In genomic region chr18:74596959-74597661, GRCh38 we compare ENCODE assay signal across 8 cellular contexts. TPM values are rescaled to one million over a fixed set of nuclear protein-coding genes. Genes with fewer than 3 reads are reported as not detected.
DNase-seq lines count a peak whose midpoint lies in the region; ATAC-seq and TF ChIP-seq lines count a peak whose summit lies in the region.

No MANE protein-coding gene starts in this region.

- H3K9ac ChIP-seq in HUES64 (ENCODE audit: low read depth, low read length): peak overlapping the region; percentile 88

- H3K27me3 ChIP-seq in HUES64 (ENCODE audit: insufficient read depth, low read length) (peaks cover 13% of the 10 kb centered on the region; the same call in 1 of the 2 replicates), psoas muscle (ENCODE audit: insufficient read depth in 3 of 3, low read length in 2 of 3) (no peaks in the 10 kb centered on the region)

- ATAC-seq in GM21390 (IDR thresholded peaks at IDR 0.05; ENCODE audit: unreplicated experiment) (peak; percentile 37), SK-N-SH treated with all-trans-retinoic acid at 6 μM for 48 hours (peak; percentile 55), psoas muscle (peak; percentile 66 to 78 (median 68))
- peak; percentile 56 to 63 for ATAC-seq in activated naive CD4-positive, alpha-beta T cell treated with anti-CD3 and anti-CD28 coated beads, Interleukin-2, amount 50 U/mL, for 72 hours

- peaks cover 1 to 8% of the 10 kb centered on the region in 2 donors for H3K9me3 Mint-ChIP-seq in activated naive CD4-positive, alpha-beta T cell treated with anti-CD3 and anti-CD28 coated beads, Interleukin-2, amount 50 U/mL, for 72 hours

- no peak for TF ChIP-seq CTCF in psoas muscle (IDR thresholded peaks at IDR 0.05)

- peak overlapping the region; percentile 98 for H3K27ac Mint-ChIP-seq in activated naive CD4-positive, alpha-beta T cell treated with anti-CD3 and anti-CD28 coated beads, Interleukin-2, amount 50 U/mL, for 72 hours

- H3K36me3 Mint-ChIP-seq in activated naive CD4-positive, alpha-beta T cell treated with anti-CD3 and anti-CD28 coated beads, Interleukin-2, amount 50 U/mL, for 72 hours: peaks cover 35 to 58% of the 10 kb centered on the region in 2 donors

- intact Hi-C loops in cardiac septum (cut with DNase I) (loop anchor here (2.0 kb wide), 1 partner anchor 102 kb away; no protein-coding TSS in a partner anchor), psoas muscle (cut with DNase I) (loop anchor here (10.0 kb wide), 1 partner anchor 102 kb away; the partner anchor contains the start of gene CNDP2 (in 2 of the 2))

- WGBS in HUES64: 5% methylated on average over 46 of the region's 46 CpGs
- 0 to 1% (median 1%) methylated on average over 46 of the region's 46 CpGs for WGBS in psoas muscle, 3 donors
- under 1% methylated on average over 46 of the region's 46 CpGs for WGBS in urinary bladder

- H3K4me1 ChIP-seq in HUES64 (ENCODE audit: insufficient read depth, low read length) (peaks cover 14% of the 10 kb centered on the region; the same call in 1 of the 2 replicates), psoas muscle (peaks cover 38% of the 10 kb centered on the region), urinary bladder (ENCODE audit: insufficient read depth) (no peaks in the 10 kb centered on the region)

- H3K4me3 ChIP-seq in HUES64 (ENCODE audit: low read length) (peak overlapping the region; percentile 94), psoas muscle (peak overlapping the region; percentile 98), urinary bladder (ENCODE audit: low read depth, low read length) (peak overlapping the region; percentile 68)

- peak overlapping the region; percentile 86 for H3K27ac ChIP-seq in HUES64 (ENCODE audit: low read depth, low read length)
- H3K27ac ChIP-seq in psoas muscle: peak overlapping the region; percentile 97
- peak overlapping the region; percentile 99 for H3K27ac ChIP-seq in urinary bladder (ENCODE audit: low read depth)

- H3K9me3 ChIP-seq in HUES64 (ENCODE audit: insufficient read depth, low read depth, low read length): 0 out of 2 replicates have a peak, but pooled peaks cover 3% of the 10 kb centered on the region
- no peaks in the 10 kb centered on the region for H3K9me3 ChIP-seq in psoas muscle

- H3K36me3 ChIP-seq in HUES64 (ENCODE audit: insufficient read depth, low read length) (peaks cover 17% of the 10 kb centered on the region), psoas muscle (ENCODE audit: insufficient read depth in 1 of 2, low read depth in 1 of 2) (peaks cover 0 to 25% of the 10 kb centered on the region in 2 donors), urinary bladder (ENCODE audit: insufficient read depth) (no peaks in the 10 kb centered on the region)

- DNase-seq in DMS53 treated with DMSO at 0.1 percent for 48 hours (lab: John Stamatoyannopoulos, UW; ENCODE audit: unreplicated experiment) (peak; percentile 91), cardiac septum (ENCODE audit: low spot score) (peak; percentile 87), psoas muscle (peak; percentile 74 to 83)
- peak; percentile 70 to 78 for DNase-seq in activated naive CD4-positive, alpha-beta T cell treated with anti-CD3 and anti-CD28 coated beads, Interleukin-2, amount 50 U/mL, for 72 hours (ENCODE audit: low spot score in 2 of 2)

TF ChIP-seq in SK-N-SH treated with all-trans-retinoic acid at 6 μM for 48 hours, 23 proteins besides CTCF, POLR2A, EP300 and RAD21:
- no peak for TF ChIP-seq PATZ1 (CRISPR knock-in tag; IDR thresholded peaks at IDR 0.05; ENCODE audit: borderline replicate concordance)
- no peak for TF ChIP-seq PPARA (CRISPR knock-in tag; IDR thresholded peaks at IDR 0.05; ENCODE audit: borderline replicate concordance)
- no peak for TF ChIP-seq ZNF565 (CRISPR knock-in tag; conservative IDR thresholded peaks at IDR 0.05; ENCODE audit: low read depth)
- no peak for TF ChIP-seq TSHZ2 (CRISPR knock-in tag; IDR thresholded peaks at IDR 0.05)
- no peak for TF ChIP-seq POU6F1 (CRISPR knock-in tag; IDR thresholded peaks at IDR 0.05; ENCODE audit: borderline replicate concordance, low read depth)
- TF ChIP-seq CREB5 (CRISPR knock-in tag; IDR thresholded peaks at IDR 0.05; ENCODE audit: low read depth): no peak
- TF ChIP-seq GLIS3 (CRISPR knock-in tag; IDR thresholded peaks at IDR 0.05): no peak
- no peak for TF ChIP-seq ZFP30 (CRISPR knock-in tag; IDR thresholded peaks at IDR 0.05)

RNA-seq across cellular contexts. Expression of gene ZNF407, which starts 0.6 kb away (rescaled TPM):
- 4.1 TPM for polyA plus RNA-seq in HUES64 (2013, experiment 1 of 2)
- polyA plus RNA-seq in HUES64 (2013, experiment 2 of 2): 3.0 TPM
- 10 to 100 TPM; 16.5 to 22.1 TPM for total RNA-seq in activated naive CD4-positive, alpha-beta T cell treated with anti-CD3 and anti-CD28 coated beads, Interleukin-2, amount 50 U/mL, for 72 hours
- total RNA-seq in cardiac septum: 14.1 TPM
- total RNA-seq in psoas muscle: 10 to 100 TPM in 1 of 4 donors, 1 to 10 TPM in 3; 7.9 to 10.2 (median 8.8) TPM
- polyA plus RNA-seq in psoas muscle: 1 to 10 TPM; 2.4 to 4.7 (median 3.1) TPM
- 40.8 TPM for total RNA-seq in urinary bladder
- polyA plus RNA-seq in urinary bladder: 5.9 TPM

Comparison
In these comparisons a context has a peak if more than half of its experiments do, and no peak if none do; other contexts are left out.
1. Peak in every context shown above with its lines: DNase-seq, ATAC-seq, H3K4me3 ChIP-seq and H3K27ac ChIP-seq.